Comparison of ENCODE assay signal across 1 cellular context in the genomic region with DNA sequence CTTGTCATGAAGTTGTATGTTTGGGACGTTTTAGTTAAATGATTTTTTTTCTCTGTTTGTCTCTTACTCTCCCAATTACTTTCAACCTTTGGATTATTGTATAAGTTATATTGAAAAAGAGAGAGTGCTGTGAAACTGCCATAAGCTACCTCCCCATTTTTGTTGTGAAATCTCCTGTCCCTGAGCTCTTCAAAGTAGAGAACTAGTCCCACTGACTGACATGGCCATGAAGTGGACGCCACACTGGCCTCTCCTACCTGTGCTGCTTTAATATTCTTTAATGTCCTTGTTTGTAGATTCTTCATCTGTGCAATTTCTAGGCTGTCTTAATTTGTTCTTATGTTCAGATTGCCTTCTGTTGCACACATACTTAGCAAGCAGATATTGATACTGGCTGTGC.
TF ChIP-seq lines count a peak whose summit lies in the region.

No MANE protein-coding gene starts in this region.

TF ChIP-seq in IMR-90, 13 proteins besides CTCF, POLR2A, EP300 and RAD21 (continued from another document):
- TF ChIP-seq, protein P1, sequence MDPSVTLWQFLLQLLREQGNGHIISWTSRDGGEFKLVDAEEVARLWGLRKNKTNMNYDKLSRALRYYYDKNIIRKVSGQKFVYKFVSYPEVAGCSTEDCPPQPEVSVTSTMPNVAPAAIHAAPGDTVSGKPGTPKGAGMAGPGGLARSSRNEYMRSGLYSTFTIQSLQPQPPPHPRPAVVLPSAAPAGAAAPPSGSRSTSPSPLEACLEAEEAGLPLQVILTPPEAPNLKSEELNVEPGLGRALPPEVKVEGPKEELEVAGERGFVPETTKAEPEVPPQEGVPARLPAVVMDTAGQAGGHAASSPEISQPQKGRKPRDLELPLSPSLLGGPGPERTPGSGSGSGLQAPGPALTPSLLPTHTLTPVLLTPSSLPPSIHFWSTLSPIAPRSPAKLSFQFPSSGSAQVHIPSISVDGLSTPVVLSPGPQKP (IDR thresholded peaks at IDR 0.05; ENCODE audit: borderline replicate concordance, low read depth, low read length), result no peak
- TF ChIP-seq RCOR1 (IDR thresholded peaks at IDR 0.05; ENCODE audit: insufficient replicate concordance, low read length) (no peak), FOS (IDR thresholded peaks at IDR 0.05; ENCODE audit: low read depth, low read length) (no peak), BHLHE40 (IDR thresholded peaks at IDR 0.05; ENCODE audit: low read depth, low read length) (no peak), RFX5 (IDR thresholded peaks at IDR 0.05; ENCODE audit: low read depth, low read length) (no peak)
